ENCODE assay signal across 10 cellular contexts in genomic region chr20:50151034-50151743, GRCh38. TPM values are rescaled to one million over a fixed set of nuclear protein-coding genes. Genes with fewer than 3 reads are reported as not detected.
A peak's percentile ranks its signal among the peaks of the same experiment; 100 is the strongest.
DNase-seq lines count a peak whose midpoint lies in the region; ATAC-seq and TF ChIP-seq lines count a peak whose summit lies in the region.
"Had no signal": no experiment of that assay in that cellular context is flagged by ENCODE, and none has a peak within 500 bp of the region (broad histone marks: within the 10 kb centered on the region; RNA-seq: fewer than 3 reads in every experiment).

No MANE protein-coding gene starts in this region.

- POLR2A ChIA-PET in activated B cell treated with CpG ODN at 0.5 μM for 24 hours (lab: Charles Lee), result no interaction called here

- intact Hi-C loops in activated B cell treated with CpG ODN at 0.5 μM for 24 hours (cut with micrococcal nuclease), result no loop called here

- H3K27ac Mint-ChIP-seq in T-helper 1 cell treated with Interleukin-12 subunit alpha and Interleukin-12 subunit beta and Interleukin-4 antibody, amounts not matched to agents 30 μg/mL and 1 μg/mL, for 36 hours, result peak overlapping the region; percentile 81
- H3K27ac Mint-ChIP-seq in activated B cell treated with CpG ODN at 0.5 μM for 24 hours (no peak overlapping the region), glutamatergic neuron (ENCODE audit: unreplicated experiment) (no peak overlapping the region)
- peak overlapping the region; percentile 72 to 81 for H3K27ac Mint-ChIP-seq in stimulated activated naive CD8-positive, alpha-beta T cell treated with anti-CD3 and anti-CD28 coated beads, Interleukin-15, amount 100 ng/mL, for 72 hours

- H3K36me3 Mint-ChIP-seq in T-helper 1 cell treated with Interleukin-12 subunit alpha and Interleukin-12 subunit beta and Interleukin-4 antibody, amounts not matched to agents 30 μg/mL and 1 μg/mL, for 36 hours (ENCODE audit: low read depth), result peaks cover 26% of the 10 kb centered on the region
- H3K36me3 Mint-ChIP-seq in activated B cell treated with CpG ODN at 0.5 μM for 24 hours (ENCODE audit: low read depth) (peaks cover 20% of the 10 kb centered on the region), glutamatergic neuron (ENCODE audit: unreplicated experiment) (peaks cover 6% of the 10 kb centered on the region)

- CTCF ChIA-PET in activated B cell treated with CpG ODN at 0.5 μM for 24 hours (lab: Charles Lee), result no interaction called here

- H3K9me3 Mint-ChIP-seq in T-helper 1 cell treated with Interleukin-12 subunit alpha and Interleukin-12 subunit beta and Interleukin-4 antibody, amounts not matched to agents 30 μg/mL and 1 μg/mL, for 36 hours, result no peaks in the 10 kb centered on the region
- no peaks in the 10 kb centered on the region for H3K9me3 Mint-ChIP-seq in activated B cell treated with CpG ODN at 0.5 μM for 24 hours
- H3K9me3 Mint-ChIP-seq in glutamatergic neuron (ENCODE audit: unreplicated experiment), result peaks cover 11% of the 10 kb centered on the region
- no peaks in the 10 kb centered on the region for H3K9me3 Mint-ChIP-seq in stimulated activated naive CD8-positive, alpha-beta T cell treated with anti-CD3 and anti-CD28 coated beads, Interleukin-15, amount 100 ng/mL, for 72 hours

- ATAC-seq in activated B cell treated with CpG ODN at 0.5 μM for 24 hours (ENCODE audit: low read depth), result no peak
- ATAC-seq in stimulated activated naive CD8-positive, alpha-beta T cell treated with anti-CD3 and anti-CD28 coated beads, Interleukin-15, amount 100 ng/mL, for 72 hours, result no peak
- ATAC-seq in HG03457 (IDR thresholded peaks at IDR 0.05; ENCODE audit: unreplicated experiment), result no peak

- H3K4me3 Mint-ChIP-seq in T-helper 1 cell treated with Interleukin-12 subunit alpha and Interleukin-12 subunit beta and Interleukin-4 antibody, amounts not matched to agents 30 μg/mL and 1 μg/mL, for 36 hours, result peak overlapping the region; percentile 87
- peak overlapping the region; percentile 32 for H3K4me3 Mint-ChIP-seq in activated B cell treated with CpG ODN at 0.5 μM for 24 hours
- peak overlapping the region; percentile 22 for H3K4me3 Mint-ChIP-seq in glutamatergic neuron (ENCODE audit: unreplicated experiment)
- peak overlapping the region; percentile 89 to 93 for H3K4me3 Mint-ChIP-seq in stimulated activated naive CD8-positive, alpha-beta T cell treated with anti-CD3 and anti-CD28 coated beads, Interleukin-15, amount 100 ng/mL, for 72 hours

- TF ChIP-seq CTCF in activated B cell treated with CpG ODN at 0.5 μM for 24 hours (IDR thresholded peaks at IDR 0.05) (no peak), glutamatergic neuron (IDR thresholded peaks at IDR 0.05; ENCODE audit: partially characterized antibody, unreplicated experiment) (no peak)

- no peaks in the 10 kb centered on the region for H3K27me3 Mint-ChIP-seq in T-helper 1 cell treated with Interleukin-12 subunit alpha and Interleukin-12 subunit beta and Interleukin-4 antibody, amounts not matched to agents 30 μg/mL and 1 μg/mL, for 36 hours (ENCODE audit: low read depth)
- H3K27me3 Mint-ChIP-seq in activated B cell treated with CpG ODN at 0.5 μM for 24 hours (no peaks in the 10 kb centered on the region), glutamatergic neuron (ENCODE audit: unreplicated experiment) (peaks cover 25% of the 10 kb centered on the region)
- no peaks in the 10 kb centered on the region for H3K27me3 Mint-ChIP-seq in stimulated activated naive CD8-positive, alpha-beta T cell treated with anti-CD3 and anti-CD28 coated beads, Interleukin-15, amount 100 ng/mL, for 72 hours

- DNase-seq in T-helper 1 cell (no peak), activated B cell treated with CpG ODN at 0.5 μM for 24 hours (no peak), glutamatergic neuron (no peak), cerebellar nuclear complex (lab: John Stamatoyannopoulos, UW) (no peak), NCI-H446 (lab: John Stamatoyannopoulos, UW) (no peak)
- no peak for DNase-seq in stimulated activated naive CD8-positive, alpha-beta T cell treated with anti-CD3 and anti-CD28 coated beads, Interleukin-15, amount 100 ng/mL, for 72 hours
- DNase-seq: amygdala, NCI-H2081 had no signal

- peaks cover 63% of the 10 kb centered on the region for H3K4me1 Mint-ChIP-seq in T-helper 1 cell treated with Interleukin-12 subunit alpha and Interleukin-12 subunit beta and Interleukin-4 antibody, amounts not matched to agents 30 μg/mL and 1 μg/mL, for 36 hours (ENCODE audit: low read depth)
- H3K4me1 Mint-ChIP-seq in activated B cell treated with CpG ODN at 0.5 μM for 24 hours (peaks cover 59% of the 10 kb centered on the region), glutamatergic neuron (ENCODE audit: low read depth, unreplicated experiment) (peaks cover 19% of the 10 kb centered on the region)
- H3K4me1 Mint-ChIP-seq in stimulated activated naive CD8-positive, alpha-beta T cell treated with anti-CD3 and anti-CD28 coated beads, Interleukin-15, amount 100 ng/mL, for 72 hours, result peaks cover 78% of the 10 kb centered on the region

RNA-seq across cellular contexts. Expression of gene PEDS1, which starts 2.3 kb away (rescaled TPM):
- 9.8 and 9.9 TPM in 2 replicates for total RNA-seq in activated B cell treated with CpG ODN at 0.5 μM for 24 hours
- total RNA-seq in glutamatergic neuron (ENCODE audit: unreplicated experiment), result 29.3 TPM

RNA-seq across cellular contexts. Expression of gene UBE2V1, which starts 38.2 kb away (rescaled TPM):
- total RNA-seq in activated B cell treated with CpG ODN at 0.5 μM for 24 hours, result 147 and 166 TPM in 2 replicates
- 149 TPM for total RNA-seq in glutamatergic neuron (ENCODE audit: unreplicated experiment)

RNA-seq across cellular contexts. Expression of gene CEBPB, which starts 39.4 kb away (rescaled TPM):
- 22.2 and 23.5 TPM in 2 replicates for total RNA-seq in activated B cell treated with CpG ODN at 0.5 μM for 24 hours
- total RNA-seq in glutamatergic neuron (ENCODE audit: unreplicated experiment), result 11.3 TPM

Comparison
In these comparisons a context has a peak if more than half of its experiments do, and no peak if none do; other contexts are left out.
1. H3K27ac Mint-ChIP-seq: peak in T-helper 1 cell treated with Interleukin-12 subunit alpha and Interleukin-12 subunit beta and Interleukin-4 antibody, amounts not matched to agents 30 μg/mL and 1 μg/mL, for 36 hours (single experiment) and stimulated activated naive CD8-positive, alpha-beta T cell treated with anti-CD3 and anti-CD28 coated beads, Interleukin-15, amount 100 ng/mL, for 72 hours (2 of 2); none in activated B cell treated with CpG ODN at 0.5 μM for 24 hours (single experiment) and glutamatergic neuron (single experiment).
2. H3K4me3 Mint-ChIP-seq: peak in every context shown above with its lines; median percentile 91 in stimulated activated naive CD8-positive, alpha-beta T cell treated with anti-CD3 and anti-CD28 coated beads, Interleukin-15, amount 100 ng/mL, for 72 hours; 87 in T-helper 1 cell treated with Interleukin-12 subunit alpha and Interleukin-12 subunit beta and Interleukin-4 antibody, amounts not matched to agents 30 μg/mL and 1 μg/mL, for 36 hours; 32 in activated B cell treated with CpG ODN at 0.5 μM for 24 hours; 22 in glutamatergic neuron.